ENCODE assay signal across 8 cellular contexts in the genomic region with DNA sequence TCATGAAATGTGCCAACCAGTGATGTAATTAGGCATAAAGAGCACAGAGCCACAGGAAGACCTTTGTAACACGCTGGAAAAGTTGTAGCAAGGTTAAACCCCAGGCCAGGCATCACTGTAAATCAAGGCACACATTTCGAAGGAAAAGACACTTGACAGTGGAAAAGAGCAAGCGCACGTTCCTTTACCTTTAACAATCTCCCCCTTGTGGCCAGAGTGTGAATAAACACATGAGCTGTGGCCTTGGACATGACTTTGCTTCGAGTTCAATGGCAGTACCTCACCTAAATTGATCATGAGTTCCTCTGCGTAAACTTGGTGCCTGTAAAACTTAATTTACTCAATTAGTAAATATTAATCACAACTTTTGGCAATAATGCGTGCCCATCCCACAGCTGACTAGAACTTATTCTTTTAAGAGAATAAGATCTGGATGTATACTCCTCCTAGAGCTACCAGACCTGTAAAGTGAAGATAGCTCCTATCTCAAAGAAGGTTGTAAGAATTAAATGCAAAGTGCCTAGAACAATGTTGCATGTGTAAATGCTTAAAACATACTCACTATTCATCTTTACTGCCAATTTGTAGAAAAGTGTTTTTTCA.
DNase-seq lines count a peak whose midpoint lies in the region; ATAC-seq and TF ChIP-seq lines count a peak whose summit lies in the region.

No MANE protein-coding gene starts in this region.

- CTCF ChIA-PET in activated CD4-positive, alpha-beta T cell treated with anti-CD3 and anti-CD28 coated beads, Interleukin-2, amount 10 ng/mL, durations not matched to agents 7 days and 5 days (lab: Charles Lee) = interaction anchor here (0.7 to 1.4 kb wide), 3 partner anchors 11 to 17 kb away, joined by 3 to 6 read pairs (median 3); no protein-coding TSS in a partner anchor

- H3K36me3 Mint-ChIP-seq in activated CD4-positive, alpha-beta T cell treated with anti-CD3 and anti-CD28 coated beads, Interleukin-2, amount 10 ng/mL, durations not matched to agents 7 days and 5 days (ENCODE audit: low read depth) = no peaks in the 10 kb centered on the region
- H3K36me3 Mint-ChIP-seq in mesothelial cell of epicardium = no peaks in the 10 kb centered on the region

- peak; percentile 78 for TF ChIP-seq CTCF in C4-2B (conservative IDR thresholded peaks at IDR 0.05)
- TF ChIP-seq CTCF in mesothelial cell of epicardium (IDR thresholded peaks at IDR 0.05; ENCODE audit: unreplicated experiment) = peak; percentile 85

- DNase-seq in NCI-H345 (lab: John Stamatoyannopoulos, UW) (peak; percentile 24), mesothelial cell of epicardium (ENCODE audit: low spot score in 2 of 2, unreplicated experiment in 2 of 2) (no peak)
- DNase-seq in activated CD4-positive, alpha-beta T cell treated with anti-CD3 and anti-CD28 coated beads, Interleukin-2, amount 10 ng/mL, durations not matched to agents 7 days and 5 days = peak; percentile 67
- peak; percentile 39 for DNase-seq in effector CD4-positive, alpha-beta T cell
- DNase-seq in stimulated activated CD8-positive, alpha-beta memory T cell treated with anti-CD3 and anti-CD28 coated beads, Interleukin-7, amount 100 ng/mL, for 24 hours (ENCODE audit: low read depth) = peak; percentile 2

- H3K9me3 Mint-ChIP-seq in activated CD4-positive, alpha-beta T cell treated with anti-CD3 and anti-CD28 coated beads, Interleukin-2, amount 10 ng/mL, durations not matched to agents 7 days and 5 days = no peaks in the 10 kb centered on the region
- H3K9me3 Mint-ChIP-seq in mesothelial cell of epicardium = no peaks in the 10 kb centered on the region

- H3K27ac ChIP-seq in C4-2B = no peak overlapping the region

- POLR2A ChIA-PET in activated CD4-positive, alpha-beta T cell treated with anti-CD3 and anti-CD28 coated beads, Interleukin-2, amount 10 ng/mL, durations not matched to agents 7 days and 5 days (lab: Charles Lee) = no interaction called here

- ATAC-seq in GM18909 (IDR thresholded peaks at IDR 0.05; ENCODE audit: poor library complexity, unreplicated experiment) (peak; percentile 96), HG03108 (IDR thresholded peaks at IDR 0.05; ENCODE audit: unreplicated experiment) (peak; percentile 69)

- H3K4me3 Mint-ChIP-seq in activated CD4-positive, alpha-beta T cell treated with anti-CD3 and anti-CD28 coated beads, Interleukin-2, amount 10 ng/mL, durations not matched to agents 7 days and 5 days = no peak overlapping the region
- H3K4me3 Mint-ChIP-seq in mesothelial cell of epicardium = no peak overlapping the region

- H3K27me3 Mint-ChIP-seq in activated CD4-positive, alpha-beta T cell treated with anti-CD3 and anti-CD28 coated beads, Interleukin-2, amount 10 ng/mL, durations not matched to agents 7 days and 5 days = peaks cover 2% of the 10 kb centered on the region
- H3K27me3 Mint-ChIP-seq in mesothelial cell of epicardium (ENCODE audit: low read depth) = no peaks in the 10 kb centered on the region

- no peaks in the 10 kb centered on the region for H3K4me1 Mint-ChIP-seq in activated CD4-positive, alpha-beta T cell treated with anti-CD3 and anti-CD28 coated beads, Interleukin-2, amount 10 ng/mL, durations not matched to agents 7 days and 5 days
- H3K4me1 Mint-ChIP-seq in mesothelial cell of epicardium = peaks cover 6% of the 10 kb centered on the region

- no peak overlapping the region for H3K27ac Mint-ChIP-seq in activated CD4-positive, alpha-beta T cell treated with anti-CD3 and anti-CD28 coated beads, Interleukin-2, amount 10 ng/mL, durations not matched to agents 7 days and 5 days
- H3K27ac Mint-ChIP-seq in mesothelial cell of epicardium = no peak overlapping the region

Comparison
In these comparisons a context has a peak if more than half of its experiments do, and no peak if none do; other contexts are left out.
1. DNase-seq: peak in NCI-H345 (single experiment), activated CD4-positive, alpha-beta T cell treated with anti-CD3 and anti-CD28 coated beads, Interleukin-2, amount 10 ng/mL, durations not matched to agents 7 days and 5 days (single experiment), effector CD4-positive, alpha-beta T cell (single experiment) and stimulated activated CD8-positive, alpha-beta memory T cell treated with anti-CD3 and anti-CD28 coated beads, Interleukin-7, amount 100 ng/mL, for 24 hours (single experiment); none in mesothelial cell of epicardium (0 of 2).